In genomic region chr12:103839103-103839502, GRCh38 we compare ENCODE assay signal across 15 cellular contexts. TPM values are rescaled to one million over a fixed set of nuclear protein-coding genes. Genes with fewer than 3 reads are reported as not detected.
A peak's percentile ranks its signal among the peaks of the same experiment; 100 is the strongest.
DNase-seq lines count a peak whose midpoint lies in the region; FAIRE-seq and TF ChIP-seq lines count a peak whose summit lies in the region.
"Had no signal": no experiment of that assay in that cellular context is flagged by ENCODE, and none has a peak within 500 bp of the region (broad histone marks: within the 10 kb centered on the region; RNA-seq: fewer than 3 reads in every experiment).

No MANE protein-coding gene starts in this region.

- peaks cover 56% of the 10 kb centered on the region for H3K4me1 Mint-ChIP-seq in HFFc6 (ENCODE audit: low read depth)

- H3K9me3 ChIP-seq in iPS-20b (ENCODE audit: insufficient read depth, low read depth, low read length) (no peaks in the 10 kb centered on the region), stomach (no peaks in the 10 kb centered on the region), small intestine (ENCODE audit: control insufficient read depth, low read depth) (no peaks in the 10 kb centered on the region)
- H3K9me3 ChIP-seq: left lung had no signal

- H3K27ac ChIP-seq in iPS-20b (ENCODE audit: low read length) = no peak overlapping the region
- peak overlapping the region in 3 of 5 donors; percentile 20 to 88 (median 84) for H3K27ac ChIP-seq in stomach
- no peak overlapping the region for H3K27ac ChIP-seq in caudate nucleus (ENCODE audit: low read depth, low read length)
- no peak overlapping the region for H3K27ac ChIP-seq in small intestine (ENCODE audit: low read depth in 1 of 2, low read length in 1 of 2)
- H3K27ac ChIP-seq: left lung had no signal

- H3K9ac ChIP-seq in iPS-20b (ENCODE audit: low read depth, low read length) = no peak overlapping the region

- no peaks in the 10 kb centered on the region; the same call in 1 of the 2 replicates for H3K27me3 Mint-ChIP-seq in HFFc6 (ENCODE audit: insufficient read depth)
- H3K27me3 Mint-ChIP-seq: stimulated activated naive B cell treated with anti-CD40 and anti-IgM and Interleukin-4, amounts not matched to agents 10 μg/mL and 1 μg/mL and 100 μg/mL, for 72 hours had no signal

- H3K36me3 Mint-ChIP-seq in HFFc6 (ENCODE audit: low read depth) = peaks cover 12% of the 10 kb centered on the region; the same call in 1 of the 2 replicates

- no peak for TF ChIP-seq POLR2A in stomach (IDR thresholded peaks at IDR 0.05)

- no peak for FAIRE-seq in small intestine (lab: Jason Lieb, UNC)

- no peak for TF ChIP-seq EP300 in stomach (IDR thresholded peaks at IDR 0.05)

- H3K36me3 ChIP-seq in iPS-20b (ENCODE audit: insufficient read depth, low read depth, low read length) (no peaks in the 10 kb centered on the region), stomach (peaks cover 0 to 7% (median 0%) of the 10 kb centered on the region in 4 donors), small intestine (ENCODE audit: control insufficient read depth in 2 of 2, insufficient read depth in 2 of 2, low read length in 2 of 2) (no peaks in the 10 kb centered on the region)
- H3K36me3 ChIP-seq: left lung had no signal

- H3K4me3 ChIP-seq in iPS-20b (ENCODE audit: low read length) (peak overlapping the region; percentile 85; the same call in 1 of the 2 replicates), stomach (peak overlapping the region in 2 of 4 donors; percentile 92), small intestine (ENCODE audit: low read depth in 1 of 2, low read length in 2 of 2) (no peak overlapping the region)

- H3K4me1 ChIP-seq in iPS-20b (ENCODE audit: insufficient read depth, low read length) (peaks cover 10% of the 10 kb centered on the region), stomach (peaks cover 15 to 53% (median 39%) of the 10 kb centered on the region in 4 donors), small intestine (ENCODE audit: control insufficient read depth in 2 of 2, insufficient read depth in 1 of 2, low read depth in 1 of 2, low read length in 1 of 2) (peaks cover under 1 to 4% of the 10 kb centered on the region in 2 donors)

- no peak overlapping the region; the same call in 1 of the 2 replicates for H3K27ac Mint-ChIP-seq in HFFc6
- H3K27ac Mint-ChIP-seq: stimulated activated naive B cell treated with anti-CD40 and anti-IgM and Interleukin-4, amounts not matched to agents 10 μg/mL and 1 μg/mL and 100 μg/mL, for 72 hours had no signal

- TF ChIP-seq CTCF in HFFc6 (IDR thresholded peaks at IDR 0.05) = no peak
- TF ChIP-seq CTCF in stomach (IDR thresholded peaks at IDR 0.05) = no peak

- 47 to 77% (median 54%) methylated on average over 4 of the region's 4 CpGs for WGBS in stomach, 5 donors
- WGBS in small intestine, 3 donors = 73 to 85% (median 80%) methylated on average over 4 of the region's 4 CpGs

- intact Hi-C loops in stomach (cut with DNase I; ENCODE audit: low total_unique reads) = no loop called here

- DNase-seq in HFFc6 (no peak), amniotic epithelial cell (ENCODE audit: low read depth) (peak; percentile 41), stomach (no peak), cerebellar nuclear complex (lab: John Stamatoyannopoulos, UW) (no peak), caudate nucleus (lab: John Stamatoyannopoulos, UW) (no peak), small intestine (no peak)
- DNase-seq: activated CD4-positive, alpha-beta T cell treated with anti-CD3 and anti-CD28 coated beads, Interleukin-2, amount 50 U/mL, for 1 hour; activated effector memory CD4-positive, alpha-beta T cell treated with anti-CD3 and anti-CD28 coated beads, Interleukin-2, amount 50 U/mL, for 16 hours; foreskin melanocyte; left lung; NCI-H2081; nucleus accumbens; stimulated activated CD4-positive, alpha-beta T cell treated with anti-CD3 and anti-CD28 coated beads, Interleukin-1b, Interleukin-23, amount 100 ng/mL, for 48 hours; stimulated activated naive B cell treated with anti-CD40 and anti-IgM and Interleukin-4, amounts not matched to agents 10 μg/mL and 1 μg/mL and 100 μg/mL, for 72 hours had no signal

- H3K4me3 Mint-ChIP-seq in HFFc6 = peak overlapping the region; percentile 94

- no peaks in the 10 kb centered on the region for H3K9me3 Mint-ChIP-seq in HFFc6
- H3K9me3 Mint-ChIP-seq: stimulated activated naive B cell treated with anti-CD40 and anti-IgM and Interleukin-4, amounts not matched to agents 10 μg/mL and 1 μg/mL and 100 μg/mL, for 72 hours had no signal

- peaks cover 10% of the 10 kb centered on the region for H3K27me3 ChIP-seq in iPS-20b (ENCODE audit: insufficient read depth, low read length)
- no peaks in the 10 kb centered on the region for H3K27me3 ChIP-seq in stomach
- H3K27me3 ChIP-seq in small intestine (ENCODE audit: control insufficient read depth in 2 of 2, insufficient read depth in 2 of 2, low read length in 2 of 2) = no peaks in the 10 kb centered on the region
- H3K27me3 ChIP-seq: left lung had no signal

RNA-seq across cellular contexts. Expression of gene NT5DC3, which starts 1.9 kb away (rescaled TPM):
- 10 to 100 TPM; 10.5 to 12.8 (median 11.3) TPM for total RNA-seq in HFFc6 (2021; fragmentation: NEBNext Ultra II Directional; extraction: Animal tissue kit (Norgen Biotek cat#: 25700))
- total RNA-seq in stomach = 10 to 100 TPM in 3 of 5 donors, 1 to 10 TPM in 2; 7.6 to 42.9 (median 13.6) TPM
- 1 to 10 TPM in 1 of 3 donors, under 1 TPM in 2; 0.76 to 3.5 (median 0.81) TPM for polyA plus RNA-seq in stomach
- polyA plus RNA-seq in small intestine = 1 to 10 TPM in 1 of 3 donors, under 1 TPM in 2; 0.22 to 1.3 (median 0.27) TPM

Comparison
In these comparisons a context has a peak if more than half of its experiments do, and no peak if none do; other contexts are left out.
1. H3K27ac ChIP-seq: peak in stomach (3 of 5); none in iPS-20b (single experiment), caudate nucleus (single experiment) and small intestine (0 of 2).